23 cellular contexts compared by ENCODE assay signal in the genomic region with DNA sequence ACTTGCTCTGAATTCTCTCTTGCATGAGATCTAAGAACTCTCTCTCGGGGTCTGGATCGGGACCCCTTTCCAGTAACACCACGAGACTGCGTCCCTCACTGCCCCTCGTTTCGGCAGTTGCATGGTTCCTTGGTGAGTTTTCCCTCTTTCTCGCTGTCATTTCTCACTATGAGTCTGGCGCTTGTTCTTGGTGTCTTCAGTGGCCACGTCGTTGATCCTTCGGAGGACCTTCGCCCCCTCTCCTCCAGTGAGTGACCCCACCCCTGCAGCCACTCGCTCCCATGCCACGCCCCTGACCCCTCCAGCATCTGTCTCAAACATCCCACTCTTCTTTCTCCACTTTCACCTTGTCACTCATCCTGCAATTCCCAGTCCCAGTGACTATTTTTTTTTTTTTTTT. TPM values are rescaled to one million over a fixed set of nuclear protein-coding genes. Genes with fewer than 3 reads are reported as not detected.
DNase-seq lines count a peak whose midpoint lies in the region; ATAC-seq and TF ChIP-seq lines count a peak whose summit lies in the region.
"Had no signal": no experiment of that assay in that cellular context is flagged by ENCODE, and none has a peak within 500 bp of the region (broad histone marks: within the 10 kb centered on the region; RNA-seq: fewer than 3 reads in every experiment).

No MANE protein-coding gene starts in this region.

- no peak overlapping the region for H3K4me3 Mint-ChIP-seq in osteocyte (ENCODE audit: unreplicated experiment)
- no peak overlapping the region for H3K4me3 Mint-ChIP-seq in type B pancreatic cell
- H3K4me3 Mint-ChIP-seq: activated naive CD8-positive, alpha-beta T cell treated with anti-CD3 and anti-CD28 coated beads for 36 hours; central memory CD8-positive, alpha-beta T cell had no signal

- intact Hi-C loops in dorsolateral prefrontal cortex (cut with DNase I) = no loop called here

- H3K9me3 Mint-ChIP-seq in osteocyte (ENCODE audit: unreplicated experiment) (no peaks in the 10 kb centered on the region), type B pancreatic cell (peaks cover 6% of the 10 kb centered on the region)
- H3K9me3 Mint-ChIP-seq: central memory CD8-positive, alpha-beta T cell had no signal

- H3K27me3 ChIP-seq in dorsolateral prefrontal cortex = no peaks in the 10 kb centered on the region
- H3K27me3 ChIP-seq: gastrocnemius medialis had no signal

- peak; percentile 33 for DNase-seq in activated effector memory CD4-positive, alpha-beta T cell treated with anti-CD3 and anti-CD28 coated beads, Interleukin-2, amount 50 U/mL, for 16 hours
- no peak for DNase-seq in activated effector memory CD4-positive, alpha-beta T cell treated with Interleukin-2 at 50 U/mL for 16 hours
- DNase-seq in dorsolateral prefrontal cortex (peak in 5 of 10 donors; percentile 5 to 32 (median 22)), osteocyte (ENCODE audit: extremely low spot score, unreplicated experiment) (no peak), type B pancreatic cell (ENCODE audit: extremely low spot score, unreplicated experiment) (no peak)
- DNase-seq: 8988T; activated CD4-positive, alpha-beta T cell treated with anti-CD3 and anti-CD28 coated beads, Interleukin-2, amount 50 U/mL, for 1 hour; activated naive CD8-positive, alpha-beta T cell treated with anti-CD3 and anti-CD28 coated beads for 36 hours; activated T-cell treated with anti-CD3 and anti-CD28 coated beads, Interleukin-2, amount 50 U/mL, for 1 hour; C1 segment of cervical spinal cord; DND-41; gastrocnemius medialis; mammary epithelial cell; NCI-H2029; NCI-H526 treated with DMSO at 0.1 percent for 48 hours; PC-3 had no signal

- H3K4me3 ChIP-seq in dorsolateral prefrontal cortex = no peak overlapping the region
- H3K4me3 ChIP-seq: gastrocnemius medialis had no signal

- peaks cover 87% of the 10 kb centered on the region for H3K4me1 Mint-ChIP-seq in osteocyte (ENCODE audit: unreplicated experiment)
- H3K4me1 Mint-ChIP-seq in type B pancreatic cell (ENCODE audit: unreplicated experiment) = peaks cover 66% of the 10 kb centered on the region

- ATAC-seq in GM18868 (IDR thresholded peaks at IDR 0.05; ENCODE audit: unreplicated experiment) (no peak), GM19035 (IDR thresholded peaks at IDR 0.05; ENCODE audit: unreplicated experiment) (no peak), GM19023 (IDR thresholded peaks at IDR 0.05; ENCODE audit: unreplicated experiment) (no peak)
- ATAC-seq: gastrocnemius medialis, HCT116, PC-3, sciatic nerve, SK-N-SH treated with all-trans-retinoic acid at 6 μM for 48 hours had no signal

- H3K27me3 Mint-ChIP-seq in osteocyte (ENCODE audit: unreplicated experiment) = no peaks in the 10 kb centered on the region
- no peaks in the 10 kb centered on the region for H3K27me3 Mint-ChIP-seq in type B pancreatic cell
- H3K27me3 Mint-ChIP-seq: activated naive CD8-positive, alpha-beta T cell treated with anti-CD3 and anti-CD28 coated beads for 36 hours; central memory CD8-positive, alpha-beta T cell had no signal

- peaks cover 18% of the 10 kb centered on the region for H3K36me3 Mint-ChIP-seq in osteocyte (ENCODE audit: unreplicated experiment)
- H3K36me3 Mint-ChIP-seq in type B pancreatic cell = peaks cover 17% of the 10 kb centered on the region

- H3K27ac Mint-ChIP-seq in osteocyte (ENCODE audit: unreplicated experiment) = peak overlapping the region; percentile 100
- peak overlapping the region; percentile 87 for H3K27ac Mint-ChIP-seq in type B pancreatic cell
- H3K27ac Mint-ChIP-seq: activated naive CD8-positive, alpha-beta T cell treated with anti-CD3 and anti-CD28 coated beads for 36 hours had no signal

- TF ChIP-seq CTCF in dorsolateral prefrontal cortex (IDR thresholded peaks at IDR 0.05 in 54 of 56, conservative IDR thresholded peaks at IDR 0.05 in 2 of 56; ENCODE audit: low read depth in 1 of 56, partially characterized antibody in 56 of 56) (no peak), osteocyte (IDR thresholded peaks at IDR 0.05) (no peak), type B pancreatic cell (conservative IDR thresholded peaks at IDR 0.05) (no peak)

- peak overlapping the region in 56 of 59 donors; percentile 40 to 100 (median 98) for H3K27ac ChIP-seq in dorsolateral prefrontal cortex

RNA-seq across cellular contexts. Expression of a gene that starts 23.0 kb away (rescaled TPM):
- total RNA-seq in dorsolateral prefrontal cortex (100 to 1,000 TPM in 47 of 120 experiments, 10 to 100 TPM in 73; 41.0 to 257 (median 86.5) TPM), osteocyte (94.5 and 95.4 TPM in 2 replicates), type B pancreatic cell (ENCODE audit: low replicate concordance) (17.0 and 31.2 TPM in 2 replicates)
